In genomic region chr19:7833225-7834156, GRCh38 we compare ENCODE assay signal across 12 cellular contexts. TPM values are rescaled to one million over a fixed set of nuclear protein-coding genes. Genes with fewer than 3 reads are reported as not detected.
DNase-seq lines count a peak whose midpoint lies in the region; ATAC-seq, FAIRE-seq and TF ChIP-seq lines count a peak whose summit lies in the region.
"Had no signal": no experiment of that assay in that cellular context is flagged by ENCODE, and none has a peak within 500 bp of the region (broad histone marks: within the 10 kb centered on the region; RNA-seq: fewer than 3 reads in every experiment).

No MANE protein-coding gene starts in this region.

- no peaks in the 10 kb centered on the region for H3K36me3 Mint-ChIP-seq in natural killer cell
- no peaks in the 10 kb centered on the region for H3K36me3 Mint-ChIP-seq in natural killer cell treated with Interleukin-12 subunit alpha and Interleukin-12 subunit beta and Interleukin-15 and Interleukin-18, amount 100 ng/mL, for 72 hours
- no peaks in the 10 kb centered on the region for H3K36me3 Mint-ChIP-seq in activated CD4-positive, alpha-beta memory T cell treated with anti-CD3 and anti-CD28 coated beads, Interleukin-2, amount 10 ng/mL, durations not matched to agents 7 days and 5 days (ENCODE audit: low read depth)

- DNase-seq in natural killer cell, result no peak
- no peak for DNase-seq in natural killer cell treated with Interleukin-12 subunit alpha and Interleukin-12 subunit beta and Interleukin-15 and Interleukin-18, amount 100 ng/mL, for 72 hours (ENCODE audit: low spot score)
- DNase-seq in bronchial epithelial cell (ENCODE audit: low read depth), result peak; percentile 88
- peak; percentile 29 for DNase-seq in HepG2 (ENCODE audit: low spot score)
- no peak for DNase-seq in activated CD4-positive, alpha-beta memory T cell treated with anti-CD3 and anti-CD28 coated beads, Interleukin-2, amount 10 ng/mL, durations not matched to agents 7 days and 5 days
- no peak for DNase-seq in SIG-M5 (lab: John Stamatoyannopoulos, UW)

- FAIRE-seq in bronchial epithelial cell (lab: Jason Lieb, UNC) (peak; percentile 99), HepG2 (lab: Jason Lieb, UNC) (no peak)

- H3K4me1 Mint-ChIP-seq in natural killer cell, result peaks cover 15 to 36% of the 10 kb centered on the region in 2 donors
- H3K4me1 Mint-ChIP-seq in natural killer cell treated with Interleukin-12 subunit alpha and Interleukin-12 subunit beta and Interleukin-15 and Interleukin-18, amount 100 ng/mL, for 72 hours (ENCODE audit: low read depth in 2 of 2), result peaks cover 17 to 21% of the 10 kb centered on the region in 2 donors
- H3K4me1 Mint-ChIP-seq in activated CD4-positive, alpha-beta memory T cell treated with anti-CD3 and anti-CD28 coated beads, Interleukin-2, amount 10 ng/mL, durations not matched to agents 7 days and 5 days, result peaks cover 22% of the 10 kb centered on the region

- intact Hi-C loops in natural killer cell (cut with micrococcal nuclease) (no loop called here), HepG2 (cut with micrococcal nuclease; ENCODE audit: unreplicated experiment) (no loop called here)

- no peak for TF ChIP-seq RAD21 in HepG2 (CRISPR knock-in tag; IDR thresholded peaks at IDR 0.05)

- H3K27ac ChIP-seq in HepG2 (ENCODE audit: extremely low read length, insufficient read depth, low read length), result no peak overlapping the region

- no TSS peak for BruUV-seq in HepG2 (replicated peaks; lab: Mats Ljungman, UMichigan)

- TF ChIP-seq POLR2A in HepG2 (IDR thresholded peaks at IDR 0.05; ENCODE audit: insufficient read depth in 1 of 2, low read depth in 2 of 2, low read length in 2 of 2), result no peak

- no peak for ATAC-seq in natural killer cell
- no peak for ATAC-seq in natural killer cell treated with Interleukin-12 subunit alpha and Interleukin-12 subunit beta and Interleukin-15 and Interleukin-18, amount 100 ng/mL, for 72 hours
- ATAC-seq in HepG2, result no peak
- ATAC-seq in HG02884 (IDR thresholded peaks at IDR 0.05; ENCODE audit: unreplicated experiment), result no peak
- no peak for ATAC-seq in GM21526 (IDR thresholded peaks at IDR 0.05; ENCODE audit: low FRiP score, unreplicated experiment)
- ATAC-seq: activated CD4-positive, CD25-positive, alpha-beta regulatory T cell treated with anti-CD3 and anti-CD28 coated beads, Interleukin-2, amount 50 U/mL, for 24 hours had no signal

- H4K20me1 ChIP-seq in HepG2 (ENCODE audit: insufficient read depth, low read length), result no peaks in the 10 kb centered on the region

- WGBS in HepG2 (ENCODE audit: low lambda C conversion rate), result 66% methylated on average over 24 of the region's 26 CpGs

- no peaks in the 10 kb centered on the region for H3K27me3 ChIP-seq in bronchial epithelial cell (ENCODE audit: control insufficient read depth, insufficient read depth, low read length)
- no peaks in the 10 kb centered on the region for H3K27me3 ChIP-seq in HepG2 (ENCODE audit: control insufficient read depth in 1 of 2, insufficient read depth in 2 of 2, low read length in 2 of 2)

- H3K27me3 Mint-ChIP-seq in natural killer cell (ENCODE audit: low read depth in 2 of 2), result no peaks in the 10 kb centered on the region
- no peaks in the 10 kb centered on the region for H3K27me3 Mint-ChIP-seq in natural killer cell treated with Interleukin-12 subunit alpha and Interleukin-12 subunit beta and Interleukin-15 and Interleukin-18, amount 100 ng/mL, for 72 hours
- no peaks in the 10 kb centered on the region for H3K27me3 Mint-ChIP-seq in activated CD4-positive, alpha-beta memory T cell treated with anti-CD3 and anti-CD28 coated beads, Interleukin-2, amount 10 ng/mL, durations not matched to agents 7 days and 5 days
- H3K27me3 Mint-ChIP-seq: central memory CD8-positive, alpha-beta T cell had no signal

- CTCF ChIA-PET in HepG2 (lab: Yijun Ruan, JAX; ENCODE audit: low intra/inter-chr PET ratio, low total read pairs), result no interaction called here
- CTCF ChIA-PET in activated CD4-positive, alpha-beta memory T cell treated with anti-CD3 and anti-CD28 coated beads, Interleukin-2, amount 10 ng/mL, durations not matched to agents 7 days and 5 days (lab: Charles Lee), result interaction anchor here (0.7 kb wide), 1 partner anchor 265 kb away, joined by 3 read pairs; no protein-coding TSS in a partner anchor

- H3K4me3 ChIP-seq in bronchial epithelial cell (ENCODE audit: low read depth, low read length) (no peak overlapping the region), HepG2 (replicated peaks in 1 of 3; ENCODE audit: insufficient read depth in 1 of 3, low read depth in 2 of 3, low read length in 3 of 3) (peak overlapping the region in 1 of 3 experiments; percentile 29; a peak in 1 of 6 replicates)

- H3K36me3 ChIP-seq in bronchial epithelial cell (ENCODE audit: control insufficient read depth, insufficient read depth, low read length) (no peaks in the 10 kb centered on the region), HepG2 (replicated peaks in 1 of 2; ENCODE audit: control insufficient read depth in 1 of 2, insufficient read depth in 2 of 2, low read length in 2 of 2) (no peaks in the 10 kb centered on the region)

- H3K4me1 ChIP-seq in HepG2 (ENCODE audit: insufficient read depth, low read length), result peaks cover 47% of the 10 kb centered on the region

- H3K9me3 Mint-ChIP-seq in natural killer cell, result no peaks in the 10 kb centered on the region
- no peaks in the 10 kb centered on the region for H3K9me3 Mint-ChIP-seq in natural killer cell treated with Interleukin-12 subunit alpha and Interleukin-12 subunit beta and Interleukin-15 and Interleukin-18, amount 100 ng/mL, for 72 hours
- H3K9me3 Mint-ChIP-seq in activated CD4-positive, alpha-beta memory T cell treated with anti-CD3 and anti-CD28 coated beads, Interleukin-2, amount 10 ng/mL, durations not matched to agents 7 days and 5 days, result no peaks in the 10 kb centered on the region
- H3K9me3 Mint-ChIP-seq: central memory CD8-positive, alpha-beta T cell had no signal

- H3K27ac Mint-ChIP-seq in natural killer cell, result no peak overlapping the region
- no peak overlapping the region for H3K27ac Mint-ChIP-seq in natural killer cell treated with Interleukin-12 subunit alpha and Interleukin-12 subunit beta and Interleukin-15 and Interleukin-18, amount 100 ng/mL, for 72 hours
- no peak overlapping the region for H3K27ac Mint-ChIP-seq in activated CD4-positive, alpha-beta memory T cell treated with anti-CD3 and anti-CD28 coated beads, Interleukin-2, amount 10 ng/mL, durations not matched to agents 7 days and 5 days

- H3K4me3 Mint-ChIP-seq in natural killer cell, result peak overlapping the region; percentile 18
- H3K4me3 Mint-ChIP-seq in natural killer cell treated with Interleukin-12 subunit alpha and Interleukin-12 subunit beta and Interleukin-15 and Interleukin-18, amount 100 ng/mL, for 72 hours, result no peak overlapping the region
- H3K4me3 Mint-ChIP-seq in activated CD4-positive, alpha-beta memory T cell treated with anti-CD3 and anti-CD28 coated beads, Interleukin-2, amount 10 ng/mL, durations not matched to agents 7 days and 5 days, result no peak overlapping the region
- H3K4me3 Mint-ChIP-seq: central memory CD8-positive, alpha-beta T cell had no signal

- TF ChIP-seq CTCF in natural killer cell (IDR thresholded peaks at IDR 0.05), result no peak
- no peak for TF ChIP-seq CTCF in bronchial epithelial cell (IDR thresholded peaks at IDR 0.05; ENCODE audit: insufficient read depth, low read length, severe bottlenecking)
- TF ChIP-seq CTCF in HepG2 (CRISPR knock-in tag; IDR thresholded peaks at IDR 0.05), result no peak

- H3K4me2 ChIP-seq in HepG2 (ENCODE audit: low read depth, low read length), result peak overlapping the region; percentile 64

- H3K9me3 ChIP-seq in HepG2 (ENCODE audit: low read length), result no peaks in the 10 kb centered on the region

- POLR2A ChIA-PET in HepG2 (lab: Yijun Ruan, JAX), result no interaction called here
- POLR2A ChIA-PET in activated CD4-positive, alpha-beta memory T cell treated with anti-CD3 and anti-CD28 coated beads, Interleukin-2, amount 10 ng/mL, durations not matched to agents 7 days and 5 days (lab: Charles Lee), result no interaction called here

- no peak overlapping the region for H3K9ac ChIP-seq in HepG2 (ENCODE audit: insufficient read depth, low read depth, low read length)

- in situ Hi-C loops in HepG2 (cut with HindIII; ENCODE audit: extremely low pct_ligation_motif_present, low pct_unique_long_range_greater_than_20kb), result no loop called here

- TF ChIP-seq EP300 in HepG2 (IDR thresholded peaks at IDR 0.05; ENCODE audit: low read depth in 2 of 2, low read length in 2 of 2) (no peak), HepG2 (CRISPR knock-in tag; IDR thresholded peaks at IDR 0.05; ENCODE audit: borderline replicate concordance) (no peak)

- no peaks in the 10 kb centered on the region for H3K79me2 ChIP-seq in HepG2 (ENCODE audit: insufficient read depth, low read length)

- H2AFZ ChIP-seq in HepG2 (ENCODE audit: low read length), result no peak overlapping the region

RNA-seq across cellular contexts. Expression of gene EVI5L, which starts 3.5 kb away (rescaled TPM):
- total RNA-seq in natural killer cell (10 to 100 TPM in 2 of 3 donors, 1 to 10 TPM in 1; 9.6 to 13.5 (median 11.3) TPM), bronchial epithelial cell (9.2 and 19.5 TPM in 2 replicates), HepG2 (2016; rRNA removed; fragmentation: Illumina TruSeq; extraction: Trizol) (1.3 and 1.7 TPM in 2 replicates)
- 10 to 100 TPM in 1 of 2 donors, 1 to 10 TPM in 1; 7.8 to 11.5 TPM for total RNA-seq in natural killer cell treated with Interleukin-12 subunit alpha and Interleukin-12 subunit beta and Interleukin-15 and Interleukin-18, amount 100 ng/mL, for 72 hours
- total RNA-seq in HepG2 (2016; cell fraction: cytosol; rRNA removed; fragmentation: Illumina TruSeq; extraction: Trizol; ENCODE audit: low read depth), result 0.61 and 0.62 TPM in 2 replicates
- total RNA-seq in HepG2 (2016; cell fraction: insoluble cytoplasmic fraction; rRNA removed; fragmentation: Illumina TruSeq; extraction: Trizol), result 1.1 and 1.6 TPM in 2 replicates
- 1.6 and 1.7 TPM in 2 replicates for total RNA-seq in HepG2 (2016; cell fraction: membrane; rRNA removed; fragmentation: Illumina TruSeq; extraction: Trizol)
- total RNA-seq in HepG2 (2016; cell fraction: nucleus; rRNA removed; fragmentation: Illumina TruSeq; extraction: Trizol), result 1.2 and 1.7 TPM in 2 replicates
- polyA plus RNA-seq in HepG2 (2011; rRNA removed), result 2.4 and 3.1 TPM in 2 replicates
- polyA plus RNA-seq in HepG2 (2011; cell fraction: cytosol; rRNA removed), result 2.1 and 2.9 TPM in 2 replicates
- 8.0 and 8.2 TPM in 2 replicates for polyA plus RNA-seq in HepG2 (2011; cell fraction: nucleus; rRNA removed)
- polyA plus RNA-seq in HepG2 (2012), result 3.2 TPM in 2 replicates
- 0.58 and 0.84 TPM in 2 replicates for polyA plus RNA-seq in HepG2 (2016; cell fraction: cytosol; fragmentation: Illumina TruSeq; extraction: Trizol; ENCODE audit: low read depth)
- polyA plus RNA-seq in HepG2 (2016; cell fraction: insoluble cytoplasmic fraction; fragmentation: Illumina TruSeq; extraction: Trizol; ENCODE audit: low read depth), result 1.7 and 2.0 TPM in 2 replicates
- polyA plus RNA-seq in HepG2 (2016; cell fraction: membrane; fragmentation: Illumina TruSeq; extraction: Trizol; ENCODE audit: low read depth), result 1.4 and 1.6 TPM in 2 replicates
- polyA plus RNA-seq in HepG2 (2016; cell fraction: nucleus; fragmentation: Illumina TruSeq; extraction: Trizol; ENCODE audit: insufficient read depth, low read depth), result 3.6 and 4.8 TPM in 2 replicates
- 6.3 and 14.8 TPM in 2 replicates for polyA minus RNA-seq in HepG2 (2011; rRNA and poly(A)+ RNA removed; ENCODE audit: low replicate concordance)
- 1.1 and 1.3 TPM in 2 replicates for polyA minus RNA-seq in HepG2 (2011; cell fraction: cytosol; rRNA and poly(A)+ RNA removed)
- 1.9 and 2.9 TPM in 2 replicates for polyA minus RNA-seq in HepG2 (2011; cell fraction: nucleus; rRNA and poly(A)+ RNA removed)
- total RNA-seq in activated CD4-positive, alpha-beta memory T cell treated with anti-CD3 and anti-CD28 coated beads, Interleukin-2, amount 10 ng/mL, durations not matched to agents 7 days and 5 days, result 1 to 10 TPM; 7.0 to 7.7 TPM

RNA-seq across cellular contexts. Expression of gene PRR36, which starts 40.7 kb away (rescaled TPM):
- total RNA-seq in natural killer cell (under 1 TPM; 0.11 to 0.13 (median 0.12) TPM), bronchial epithelial cell (0.13 TPM in 1 of 2 replicates, not detected in the other), HepG2 (2016; rRNA removed; fragmentation: Illumina TruSeq; extraction: Trizol) (0.07 TPM in 2 replicates)
- total RNA-seq in natural killer cell treated with Interleukin-12 subunit alpha and Interleukin-12 subunit beta and Interleukin-15 and Interleukin-18, amount 100 ng/mL, for 72 hours, result not detected
- total RNA-seq in HepG2 (2016; cell fraction: cytosol; rRNA removed; fragmentation: Illumina TruSeq; extraction: Trizol; ENCODE audit: low read depth), result 0.30 TPM in 1 of 2 replicates, not detected in the other
- 0.09 and 0.30 TPM in 2 replicates for total RNA-seq in HepG2 (2016; cell fraction: insoluble cytoplasmic fraction; rRNA removed; fragmentation: Illumina TruSeq; extraction: Trizol)
- 0.15 and 0.17 TPM in 2 replicates for total RNA-seq in HepG2 (2016; cell fraction: membrane; rRNA removed; fragmentation: Illumina TruSeq; extraction: Trizol)
- total RNA-seq in HepG2 (2016; cell fraction: nucleus; rRNA removed; fragmentation: Illumina TruSeq; extraction: Trizol), result 0.09 and 0.22 TPM in 2 replicates
- polyA plus RNA-seq in HepG2 (2011; rRNA removed), result 0.17 TPM in 2 replicates
- 0.05 and 0.13 TPM in 2 replicates for polyA plus RNA-seq in HepG2 (2011; cell fraction: cytosol; rRNA removed)
- polyA plus RNA-seq in HepG2 (2011; cell fraction: nucleus; rRNA removed), result 0.73 and 1.3 TPM in 2 replicates
- 1.5 and 1.8 TPM in 2 replicates for polyA plus RNA-seq in HepG2 (2012)
- 0.23 and 0.25 TPM in 2 replicates for polyA plus RNA-seq in HepG2 (2016; cell fraction: cytosol; fragmentation: Illumina TruSeq; extraction: Trizol; ENCODE audit: low read depth)
- 0.54 and 0.83 TPM in 2 replicates for polyA plus RNA-seq in HepG2 (2016; cell fraction: insoluble cytoplasmic fraction; fragmentation: Illumina TruSeq; extraction: Trizol; ENCODE audit: low read depth)
- polyA plus RNA-seq in HepG2 (2016; cell fraction: membrane; fragmentation: Illumina TruSeq; extraction: Trizol; ENCODE audit: low read depth), result 0.34 and 0.41 TPM in 2 replicates
- polyA plus RNA-seq in HepG2 (2016; cell fraction: nucleus; fragmentation: Illumina TruSeq; extraction: Trizol; ENCODE audit: insufficient read depth, low read depth), result 1.3 and 1.5 TPM in 2 replicates
- 0.34 TPM in 1 of 2 replicates, not detected in the other for polyA minus RNA-seq in HepG2 (2011; rRNA and poly(A)+ RNA removed; ENCODE audit: low replicate concordance)
- 0.97 and 1.1 TPM in 2 replicates for polyA minus RNA-seq in HepG2 (2011; cell fraction: cytosol; rRNA and poly(A)+ RNA removed)
- polyA minus RNA-seq in HepG2 (2011; cell fraction: nucleus; rRNA and poly(A)+ RNA removed), result 0.25 and 0.26 TPM in 2 replicates
- under 1 TPM; 0.05 to 0.13 TPM for total RNA-seq in activated CD4-positive, alpha-beta memory T cell treated with anti-CD3 and anti-CD28 coated beads, Interleukin-2, amount 10 ng/mL, durations not matched to agents 7 days and 5 days
- polyA plus RNA-seq: AG04450 had no signal

RNA-seq across cellular contexts. Expression of gene LRRC8E, which starts 54.8 kb away (rescaled TPM):
- total RNA-seq in natural killer cell (not detected), bronchial epithelial cell (7.6 and 13.2 TPM in 2 replicates), HepG2 (2016; rRNA removed; fragmentation: Illumina TruSeq; extraction: Trizol) (4.0 and 8.0 TPM in 2 replicates)
- total RNA-seq in natural killer cell treated with Interleukin-12 subunit alpha and Interleukin-12 subunit beta and Interleukin-15 and Interleukin-18, amount 100 ng/mL, for 72 hours, result not detected
- 0.97 and 1.0 TPM in 2 replicates for total RNA-seq in HepG2 (2016; cell fraction: cytosol; rRNA removed; fragmentation: Illumina TruSeq; extraction: Trizol; ENCODE audit: low read depth)
- total RNA-seq in HepG2 (2016; cell fraction: insoluble cytoplasmic fraction; rRNA removed; fragmentation: Illumina TruSeq; extraction: Trizol), result 4.0 and 9.1 TPM in 2 replicates
- 2.2 and 3.4 TPM in 2 replicates for total RNA-seq in HepG2 (2016; cell fraction: membrane; rRNA removed; fragmentation: Illumina TruSeq; extraction: Trizol)
- total RNA-seq in HepG2 (2016; cell fraction: nucleus; rRNA removed; fragmentation: Illumina TruSeq; extraction: Trizol), result 7.5 and 8.2 TPM in 2 replicates
- 10.3 and 14.6 TPM in 2 replicates for polyA plus RNA-seq in HepG2 (2011; rRNA removed)
- 6.6 and 7.8 TPM in 2 replicates for polyA plus RNA-seq in HepG2 (2011; cell fraction: cytosol; rRNA removed)
- 7.6 and 8.4 TPM in 2 replicates for polyA plus RNA-seq in HepG2 (2011; cell fraction: nucleus; rRNA removed)
- polyA plus RNA-seq in HepG2 (2012), result 10.1 and 12.0 TPM in 2 replicates
- polyA plus RNA-seq in HepG2 (2016; cell fraction: cytosol; fragmentation: Illumina TruSeq; extraction: Trizol; ENCODE audit: low read depth), result 0.41 and 0.42 TPM in 2 replicates
- polyA plus RNA-seq in HepG2 (2016; cell fraction: insoluble cytoplasmic fraction; fragmentation: Illumina TruSeq; extraction: Trizol; ENCODE audit: low read depth), result 2.8 and 3.6 TPM in 2 replicates
- polyA plus RNA-seq in HepG2 (2016; cell fraction: membrane; fragmentation: Illumina TruSeq; extraction: Trizol; ENCODE audit: low read depth), result 0.65 and 1.00 TPM in 2 replicates
- polyA plus RNA-seq in HepG2 (2016; cell fraction: nucleus; fragmentation: Illumina TruSeq; extraction: Trizol; ENCODE audit: insufficient read depth, low read depth), result 8.0 and 10.3 TPM in 2 replicates
- 13.5 and 26.2 TPM in 2 replicates for polyA minus RNA-seq in HepG2 (2011; rRNA and poly(A)+ RNA removed; ENCODE audit: low replicate concordance)
- 10.5 and 13.4 TPM in 2 replicates for polyA minus RNA-seq in HepG2 (2011; cell fraction: cytosol; rRNA and poly(A)+ RNA removed)
- polyA minus RNA-seq in HepG2 (2011; cell fraction: nucleus; rRNA and poly(A)+ RNA removed), result 5.5 and 7.0 TPM in 2 replicates
- not detected for total RNA-seq in activated CD4-positive, alpha-beta memory T cell treated with anti-CD3 and anti-CD28 coated beads, Interleukin-2, amount 10 ng/mL, durations not matched to agents 7 days and 5 days
- total RNA-seq: mononuclear cell had no signal

Comparison
In these comparisons a context has a peak if more than half of its experiments do, and no peak if none do; other contexts are left out.
1. DNase-seq: peak in bronchial epithelial cell (single experiment) and HepG2 (single experiment); none in natural killer cell (single experiment), natural killer cell treated with Interleukin-12 subunit alpha and Interleukin-12 subunit beta and Interleukin-15 and Interleukin-18, amount 100 ng/mL, for 72 hours (single experiment), activated CD4-positive, alpha-beta memory T cell treated with anti-CD3 and anti-CD28 coated beads, Interleukin-2, amount 10 ng/mL, durations not matched to agents 7 days and 5 days (single experiment) and SIG-M5 (single experiment).